21 cellular contexts compared by ENCODE assay signal in genomic region chr11:11663907-11664306, GRCh38.
"Had no signal": no experiment of that assay in that cellular context is flagged by ENCODE, and none has a peak within 500 bp of the region (broad histone marks: within the 10 kb centered on the region; RNA-seq: fewer than 3 reads in every experiment).

No MANE protein-coding gene starts in this region.

- H3K9me3 ChIP-seq: colonic mucosa, gastrocnemius medialis, left lung, lower lobe of right lung had no signal

- ATAC-seq: esophagus mucosa; gastrocnemius medialis; heart left ventricle; left cardiac atrium; left lung; left ventricle myocardium superior; lower lobe of right lung; naive thymus-derived CD4-positive, alpha-beta T cell had no signal

- DNase-seq: cerebellar nuclear complex; colonic mucosa; cortex of kidney; dermis blood vessel endothelial cell; dorsolateral prefrontal cortex; effector CD4-positive, alpha-beta T cell; effector memory CD4-positive, alpha-beta T cell; foreskin melanocyte; gastrocnemius medialis; heart left ventricle; left cardiac atrium; left lung; left ventricle myocardium superior; lower lobe of right lung; mesenchymal stem cell; midbrain; naive thymus-derived CD4-positive, alpha-beta T cell had no signal

- H3K9me3 Mint-ChIP-seq: central memory CD8-positive, alpha-beta T cell had no signal

- H3K36me3 ChIP-seq: colonic mucosa, gastrocnemius medialis, heart left ventricle, left lung, lower lobe of right lung had no signal

- H3K27ac Mint-ChIP-seq: naive thymus-derived CD4-positive, alpha-beta T cell had no signal

- H3K79me2 ChIP-seq: hepatocyte had no signal

- H3K27ac ChIP-seq: colonic mucosa, dorsolateral prefrontal cortex, epithelial cell of prostate, gastrocnemius medialis, heart left ventricle, hepatocyte, left lung, lower lobe of right lung had no signal

- H3K4me3 ChIP-seq: colonic mucosa, dorsolateral prefrontal cortex, gastrocnemius medialis, heart left ventricle, hepatocyte, left lung, lower lobe of right lung had no signal

- H3K4me2 ChIP-seq: hepatocyte had no signal

- H3K27me3 ChIP-seq: colonic mucosa, dorsolateral prefrontal cortex, gastrocnemius medialis, left lung had no signal

- H3K4me3 Mint-ChIP-seq: central memory CD8-positive, alpha-beta T cell; naive thymus-derived CD4-positive, alpha-beta T cell had no signal

- H3K4me1 Mint-ChIP-seq: central memory CD8-positive, alpha-beta T cell; naive thymus-derived CD4-positive, alpha-beta T cell had no signal

- H3K4me1 ChIP-seq: colonic mucosa, heart left ventricle, left lung, lower lobe of right lung had no signal
